ENCODE assay signal across 22 cellular contexts in the genomic region with DNA sequence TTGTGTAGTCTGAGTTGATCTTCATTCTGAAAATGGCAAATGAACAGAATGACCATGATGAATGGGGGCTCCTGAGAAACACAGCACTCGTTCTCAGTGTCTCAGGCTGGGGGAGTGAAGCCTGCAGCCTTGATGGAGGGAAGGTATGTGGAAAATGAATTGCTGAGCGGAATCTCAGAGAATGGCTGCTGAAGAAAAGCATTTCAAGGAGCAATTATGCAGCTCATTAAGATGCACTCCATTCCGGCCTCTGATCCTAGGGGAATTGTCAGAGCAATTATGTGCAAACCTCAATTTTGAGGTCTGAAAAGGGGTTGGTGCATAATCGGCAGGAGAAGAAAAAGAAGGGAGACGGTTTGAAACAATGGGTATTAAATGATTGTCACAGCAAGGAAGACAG.
DNase-seq lines count a peak whose midpoint lies in the region; ATAC-seq and TF ChIP-seq lines count a peak whose summit lies in the region.
"Had no signal": no experiment of that assay in that cellular context is flagged by ENCODE, and none has a peak within 500 bp of the region (broad histone marks: within the 10 kb centered on the region; RNA-seq: fewer than 3 reads in every experiment).

No MANE protein-coding gene starts in this region.

- DNase-seq in NCI-H2227 (lab: John Stamatoyannopoulos, UW; ENCODE audit: unreplicated experiment) (peak; percentile 12), NCI-H2227 treated with DMSO at 0.1 percent for 48 hours (lab: John Stamatoyannopoulos, UW) (no peak), NCI-H69 (lab: John Stamatoyannopoulos, UW) (peak; percentile 4), glutamatergic neuron (no peak), left lobe of liver (ENCODE audit: low spot score) (no peak), globus pallidus (ENCODE audit: low spot score) (no peak)
- no peak for DNase-seq in stimulated activated naive B cell treated with anti-CD40 and anti-IgM and Interleukin-4, amounts not matched to agents 10 μg/mL and 1 μg/mL and 100 μg/mL, for 72 hours
- no peak for DNase-seq in activated CD4-positive, alpha-beta T cell treated with anti-CD3 and anti-CD28 coated beads for 36 hours
- DNase-seq: activated CD8-positive, alpha-beta T cell treated with anti-CD3 and anti-CD28 coated beads for 36 hours; activated naive CD4-positive, alpha-beta T cell treated with Interleukin-2 at 50 U/mL for 16 hours; amygdala; GF-D8; heart left ventricle; left colon; mesendoderm; NCI-H1694; NCI-H446; NK-92 treated with Interleukin-12 subunit alpha and Interleukin-12 subunit beta, amount 100 ng/mL, for 24 hours; Peyer's patch; upper lobe of right lung had no signal

- CTCF ChIA-PET in activated CD4-positive, alpha-beta T cell treated with anti-CD3 and anti-CD28 coated beads for 36 hours (lab: Charles Lee), result no interaction called here

- peak overlapping the region; percentile 76 for H3K27ac Mint-ChIP-seq in glutamatergic neuron (ENCODE audit: unreplicated experiment)
- H3K27ac Mint-ChIP-seq in stimulated activated naive B cell treated with anti-CD40 and anti-IgM and Interleukin-4, amounts not matched to agents 10 μg/mL and 1 μg/mL and 100 μg/mL, for 72 hours, result peak overlapping the region; percentile 25
- no peak overlapping the region for H3K27ac Mint-ChIP-seq in activated CD4-positive, alpha-beta T cell treated with anti-CD3 and anti-CD28 coated beads for 36 hours
- H3K27ac Mint-ChIP-seq: activated CD8-positive, alpha-beta T cell treated with anti-CD3 and anti-CD28 coated beads for 36 hours had no signal

- intact Hi-C loops in activated CD4-positive, alpha-beta T cell treated with anti-CD3 and anti-CD28 coated beads for 36 hours (cut with DNase I, micrococcal nuclease), result no loop called here

- H3K4me1 Mint-ChIP-seq in glutamatergic neuron (ENCODE audit: low read depth, unreplicated experiment), result peaks cover 33% of the 10 kb centered on the region
- H3K4me1 Mint-ChIP-seq in stimulated activated naive B cell treated with anti-CD40 and anti-IgM and Interleukin-4, amounts not matched to agents 10 μg/mL and 1 μg/mL and 100 μg/mL, for 72 hours, result peaks cover 25 to 52% of the 10 kb centered on the region in 2 donors
- H3K4me1 Mint-ChIP-seq in activated CD4-positive, alpha-beta T cell treated with anti-CD3 and anti-CD28 coated beads for 36 hours, result peaks cover 16% of the 10 kb centered on the region

- H3K27me3 Mint-ChIP-seq in glutamatergic neuron (ENCODE audit: unreplicated experiment), result no peaks in the 10 kb centered on the region
- H3K27me3 Mint-ChIP-seq in stimulated activated naive B cell treated with anti-CD40 and anti-IgM and Interleukin-4, amounts not matched to agents 10 μg/mL and 1 μg/mL and 100 μg/mL, for 72 hours, result no peaks in the 10 kb centered on the region
- no peaks in the 10 kb centered on the region for H3K27me3 Mint-ChIP-seq in activated CD4-positive, alpha-beta T cell treated with anti-CD3 and anti-CD28 coated beads for 36 hours
- H3K27me3 Mint-ChIP-seq: activated CD8-positive, alpha-beta T cell treated with anti-CD3 and anti-CD28 coated beads for 36 hours had no signal

- no peaks in the 10 kb centered on the region for H3K9me3 Mint-ChIP-seq in glutamatergic neuron (ENCODE audit: unreplicated experiment)
- H3K9me3 Mint-ChIP-seq in stimulated activated naive B cell treated with anti-CD40 and anti-IgM and Interleukin-4, amounts not matched to agents 10 μg/mL and 1 μg/mL and 100 μg/mL, for 72 hours, result no peaks in the 10 kb centered on the region
- no peaks in the 10 kb centered on the region for H3K9me3 Mint-ChIP-seq in activated CD4-positive, alpha-beta T cell treated with anti-CD3 and anti-CD28 coated beads for 36 hours (ENCODE audit: low read depth)
- H3K9me3 Mint-ChIP-seq: activated CD8-positive, alpha-beta T cell treated with anti-CD3 and anti-CD28 coated beads for 36 hours had no signal

- TF ChIP-seq CTCF in glutamatergic neuron (IDR thresholded peaks at IDR 0.05; ENCODE audit: partially characterized antibody, unreplicated experiment), result no peak

- no peaks in the 10 kb centered on the region for H3K36me3 Mint-ChIP-seq in glutamatergic neuron (ENCODE audit: unreplicated experiment)
- peaks cover 45 to 56% of the 10 kb centered on the region in 2 donors for H3K36me3 Mint-ChIP-seq in stimulated activated naive B cell treated with anti-CD40 and anti-IgM and Interleukin-4, amounts not matched to agents 10 μg/mL and 1 μg/mL and 100 μg/mL, for 72 hours
- peaks cover 4% of the 10 kb centered on the region for H3K36me3 Mint-ChIP-seq in activated CD4-positive, alpha-beta T cell treated with anti-CD3 and anti-CD28 coated beads for 36 hours (ENCODE audit: low read depth)

- no peak for ATAC-seq in stimulated activated naive B cell treated with anti-CD40 and anti-IgM and Interleukin-4, amounts not matched to agents 10 μg/mL and 1 μg/mL and 100 μg/mL, for 72 hours (replicated peaks)
- no peak for ATAC-seq in activated CD4-positive, alpha-beta T cell treated with anti-CD3 and anti-CD28 coated beads for 36 hours
- no peak for ATAC-seq in left lobe of liver
- ATAC-seq: activated CD8-positive, alpha-beta T cell treated with anti-CD3 and anti-CD28 coated beads for 36 hours; HCT116; heart left ventricle; left colon; sciatic nerve had no signal

- peak overlapping the region; percentile 68 for H3K4me3 Mint-ChIP-seq in glutamatergic neuron (ENCODE audit: unreplicated experiment)
- H3K4me3 Mint-ChIP-seq in stimulated activated naive B cell treated with anti-CD40 and anti-IgM and Interleukin-4, amounts not matched to agents 10 μg/mL and 1 μg/mL and 100 μg/mL, for 72 hours, result no peak overlapping the region
- no peak overlapping the region for H3K4me3 Mint-ChIP-seq in activated CD4-positive, alpha-beta T cell treated with anti-CD3 and anti-CD28 coated beads for 36 hours
- H3K4me3 Mint-ChIP-seq: activated CD8-positive, alpha-beta T cell treated with anti-CD3 and anti-CD28 coated beads for 36 hours had no signal

- POLR2A ChIA-PET in activated CD4-positive, alpha-beta T cell treated with anti-CD3 and anti-CD28 coated beads for 36 hours (lab: Charles Lee), result no interaction called here

Comparison
In these comparisons a context has a peak if more than half of its experiments do, and no peak if none do; other contexts are left out.
1. DNase-seq: peak in NCI-H2227 (single experiment) and NCI-H69 (single experiment); none in NCI-H2227 treated with DMSO at 0.1 percent for 48 hours (single experiment), glutamatergic neuron (single experiment), stimulated activated naive B cell treated with anti-CD40 and anti-IgM and Interleukin-4, amounts not matched to agents 10 μg/mL and 1 μg/mL and 100 μg/mL, for 72 hours (single experiment), activated CD4-positive, alpha-beta T cell treated with anti-CD3 and anti-CD28 coated beads for 36 hours (single experiment), left lobe of liver (single experiment) and globus pallidus (single experiment).